Comparison of ENCODE assay signal across 8 cellular contexts in genomic region chr1:149927056-149927534, GRCh38. TPM values are rescaled to one million over a fixed set of nuclear protein-coding genes. Genes with fewer than 3 reads are reported as not detected.
A peak's percentile ranks its signal among the peaks of the same experiment; 100 is the strongest.
DNase-seq lines count a peak whose midpoint lies in the region; ATAC-seq and TF ChIP-seq lines count a peak whose summit lies in the region.

No MANE protein-coding gene starts in this region.

- H3K36me3 Mint-ChIP-seq in CD4-positive, CD25-positive, alpha-beta regulatory T cell: peaks cover 39% of the 10 kb centered on the region
- peaks cover 59% of the 10 kb centered on the region for H3K36me3 Mint-ChIP-seq in nephron (ENCODE audit: low read depth)

- H3K27me3 Mint-ChIP-seq in CD4-positive, CD25-positive, alpha-beta regulatory T cell: peaks cover 2% of the 10 kb centered on the region
- no peaks in the 10 kb centered on the region for H3K27me3 Mint-ChIP-seq in nephron (ENCODE audit: low read depth)

- intact Hi-C loops in dorsolateral prefrontal cortex (cut with DNase I): no loop called here

- no peaks in the 10 kb centered on the region for H3K9me3 ChIP-seq in CD4-positive, CD25-positive, alpha-beta regulatory T cell (ENCODE audit: control insufficient read depth in 2 of 2, low read length in 2 of 2)

- H3K9me3 Mint-ChIP-seq in CD4-positive, CD25-positive, alpha-beta regulatory T cell: no peaks in the 10 kb centered on the region
- no peaks in the 10 kb centered on the region for H3K9me3 Mint-ChIP-seq in nephron

- peak overlapping the region in 2 of 3 donors; percentile 97 to 98 for H3K27ac Mint-ChIP-seq in CD4-positive, CD25-positive, alpha-beta regulatory T cell
- H3K27ac Mint-ChIP-seq in nephron: peak overlapping the region; percentile 97 to 98 (median 98)

- H3K27ac ChIP-seq in CD4-positive, CD25-positive, alpha-beta regulatory T cell (ENCODE audit: insufficient read depth, low read length, poor library complexity, severe bottlenecking): peak overlapping the region; percentile 97
- peak overlapping the region in 53 of 59 donors; percentile 82 to 99 (median 97) for H3K27ac ChIP-seq in dorsolateral prefrontal cortex

- no peaks in the 10 kb centered on the region for H3K27me3 ChIP-seq in CD4-positive, CD25-positive, alpha-beta regulatory T cell (ENCODE audit: control insufficient read depth, insufficient read depth, low read length)
- no peaks in the 10 kb centered on the region for H3K27me3 ChIP-seq in dorsolateral prefrontal cortex

- no peak for DNase-seq in CD4-positive, CD25-positive, alpha-beta regulatory T cell
- DNase-seq in M059J (ENCODE audit: low read depth): peak; percentile 56
- DNase-seq in dorsolateral prefrontal cortex: no peak
- no peak for DNase-seq in NCI-H1694 (lab: John Stamatoyannopoulos, UW)
- no peak for DNase-seq in NCI-H748 (lab: John Stamatoyannopoulos, UW; ENCODE audit: unreplicated experiment)

- H3K4me1 Mint-ChIP-seq in CD4-positive, CD25-positive, alpha-beta regulatory T cell: peaks cover 23 to 49% (median 30%) of the 10 kb centered on the region in 4 donors
- H3K4me1 Mint-ChIP-seq in nephron: peaks cover 53% of the 10 kb centered on the region

- H3K4me1 ChIP-seq in CD4-positive, CD25-positive, alpha-beta regulatory T cell (ENCODE audit: control insufficient read depth, insufficient read depth, low read length, poor library complexity, severe bottlenecking): peaks cover 29% of the 10 kb centered on the region

- H3K4me3 ChIP-seq in CD4-positive, CD25-positive, alpha-beta regulatory T cell (ENCODE audit: low read depth, low read length): peak overlapping the region; percentile 92
- peak overlapping the region; percentile 73 to 100 (median 92) for H3K4me3 ChIP-seq in dorsolateral prefrontal cortex

- no peak for TF ChIP-seq CTCF in dorsolateral prefrontal cortex (IDR thresholded peaks at IDR 0.05 in 54 of 56, conservative IDR thresholded peaks at IDR 0.05 in 2 of 56; ENCODE audit: low read depth in 1 of 56, partially characterized antibody in 56 of 56)
- no peak for TF ChIP-seq CTCF in nephron (IDR thresholded peaks at IDR 0.05; ENCODE audit: unreplicated experiment in 3 of 3)

- peaks cover 44% of the 10 kb centered on the region for H3K36me3 ChIP-seq in CD4-positive, CD25-positive, alpha-beta regulatory T cell (ENCODE audit: control insufficient read depth, insufficient read depth, low read length)

- peak overlapping the region; percentile 95 to 100 (median 96) for H3K4me3 Mint-ChIP-seq in CD4-positive, CD25-positive, alpha-beta regulatory T cell
- H3K4me3 Mint-ChIP-seq in nephron: peak overlapping the region; percentile 97 to 98 (median 97)

- ATAC-seq in CD4-positive, CD25-positive, alpha-beta regulatory T cell (ENCODE audit: low read depth in 2 of 2): no peak
- no peak for ATAC-seq in HG03432 (IDR thresholded peaks at IDR 0.05; ENCODE audit: unreplicated experiment)
- ATAC-seq in GM21717 (IDR thresholded peaks at IDR 0.05; ENCODE audit: unreplicated experiment): no peak

RNA-seq across cellular contexts. Expression of gene SF3B4, which starts 0.5 kb away (rescaled TPM):
- total RNA-seq in CD4-positive, CD25-positive, alpha-beta regulatory T cell: 56.0 TPM
- 100 to 1,000 TPM in 1 of 4 donors, 10 to 100 TPM in 3; 81.8 to 103 (median 87.4) TPM for polyA plus RNA-seq in CD4-positive, CD25-positive, alpha-beta regulatory T cell
- total RNA-seq in M059J (2014; rRNA removed; shearing (Covaris generic)): 37.3 and 54.2 TPM in 2 replicates
- 10 to 100 TPM; 17.5 to 36.2 (median 25.7) TPM for total RNA-seq in dorsolateral prefrontal cortex

RNA-seq across cellular contexts. Expression of gene SV2A, which starts 9.5 kb away (rescaled TPM):
- total RNA-seq in CD4-positive, CD25-positive, alpha-beta regulatory T cell: 3.3 TPM
- polyA plus RNA-seq in CD4-positive, CD25-positive, alpha-beta regulatory T cell: 1 to 10 TPM in 3 of 4 donors, under 1 TPM in 1; 0.91 to 2.7 (median 1.4) TPM
- 13.1 and 20.5 TPM in 2 replicates for total RNA-seq in M059J (2014; rRNA removed; shearing (Covaris generic))
- 100 to 1,000 TPM in 113 of 120 experiments, 10 to 100 TPM in 7; 78.3 to 287 (median 196) TPM for total RNA-seq in dorsolateral prefrontal cortex

RNA-seq across cellular contexts. Expression of gene MTMR11, which starts 9.6 kb away (rescaled TPM):
- 0.47 TPM for total RNA-seq in CD4-positive, CD25-positive, alpha-beta regulatory T cell
- under 1 TPM; 0.13 to 0.98 (median 0.48) TPM for polyA plus RNA-seq in CD4-positive, CD25-positive, alpha-beta regulatory T cell
- 6.1 and 8.3 TPM in 2 replicates for total RNA-seq in M059J (2014; rRNA removed; shearing (Covaris generic))
- 10 to 100 TPM in 106 of 120 experiments, 1 to 10 TPM in 14; 5.4 to 32.3 (median 13.3) TPM for total RNA-seq in dorsolateral prefrontal cortex

RNA-seq across cellular contexts. Expression of gene BOLA1, which starts 27.7 kb away (rescaled TPM):
- total RNA-seq in CD4-positive, CD25-positive, alpha-beta regulatory T cell: 6.2 TPM
- polyA plus RNA-seq in CD4-positive, CD25-positive, alpha-beta regulatory T cell: 10 to 100 TPM; 37.9 to 47.8 (median 39.5) TPM
- total RNA-seq in M059J (2014; rRNA removed; shearing (Covaris generic)): 5.9 and 10.3 TPM in 2 replicates
- total RNA-seq in dorsolateral prefrontal cortex: 10 to 100 TPM; 10.4 to 23.1 (median 15.9) TPM
